In genomic region chr5:79878721-79879336, GRCh38 we compare ENCODE assay signal across 8 cellular contexts.
A peak's percentile ranks its signal among the peaks of the same experiment; 100 is the strongest.
DNase-seq lines count a peak whose midpoint lies in the region; ATAC-seq and TF ChIP-seq lines count a peak whose summit lies in the region.

No MANE protein-coding gene starts in this region.

- ATAC-seq in GM21447 (IDR thresholded peaks at IDR 0.05; ENCODE audit: unreplicated experiment) (no peak), HG02852 (IDR thresholded peaks at IDR 0.05; ENCODE audit: unreplicated experiment) (no peak)

- TF ChIP-seq CTCF in kidney epithelial cell (IDR thresholded peaks at IDR 0.05; ENCODE audit: insufficient read depth, low read length, poor library complexity, severe bottlenecking) = peak; percentile 44

- H3K27me3 ChIP-seq in kidney epithelial cell (ENCODE audit: control insufficient read depth, insufficient read depth, low read length) = no peaks in the 10 kb centered on the region

- DNase-seq in CD1c-positive myeloid dendritic cell (ENCODE audit: extremely low spot score) (peak; percentile 23), HuH-7 (ENCODE audit: low spot score) (peak; percentile 45), kidney epithelial cell (ENCODE audit: low read depth) (no peak), OCI-M2 (lab: John Stamatoyannopoulos, UW; ENCODE audit: unreplicated experiment) (no peak), NCI-H345 (lab: John Stamatoyannopoulos, UW) (no peak)
- DNase-seq in activated CD8-positive, alpha-beta memory T cell treated with anti-CD3 and anti-CD28 coated beads for 24 hours = peak; percentile 68

- H3K36me3 ChIP-seq in kidney epithelial cell (ENCODE audit: control insufficient read depth, insufficient read depth, low read length) = no peaks in the 10 kb centered on the region

- no peak overlapping the region for H3K4me3 ChIP-seq in kidney epithelial cell (ENCODE audit: low read depth, low read length)

Comparison
In these comparisons a context has a peak if more than half of its experiments do, and no peak if none do; other contexts are left out.
1. DNase-seq: peak in CD1c-positive myeloid dendritic cell (single experiment), HuH-7 (single experiment) and activated CD8-positive, alpha-beta memory T cell treated with anti-CD3 and anti-CD28 coated beads for 24 hours (single experiment); none in kidney epithelial cell (single experiment), OCI-M2 (single experiment) and NCI-H345 (single experiment).